Comparison of ENCODE assay signal across 8 cellular contexts in the genomic region with DNA sequence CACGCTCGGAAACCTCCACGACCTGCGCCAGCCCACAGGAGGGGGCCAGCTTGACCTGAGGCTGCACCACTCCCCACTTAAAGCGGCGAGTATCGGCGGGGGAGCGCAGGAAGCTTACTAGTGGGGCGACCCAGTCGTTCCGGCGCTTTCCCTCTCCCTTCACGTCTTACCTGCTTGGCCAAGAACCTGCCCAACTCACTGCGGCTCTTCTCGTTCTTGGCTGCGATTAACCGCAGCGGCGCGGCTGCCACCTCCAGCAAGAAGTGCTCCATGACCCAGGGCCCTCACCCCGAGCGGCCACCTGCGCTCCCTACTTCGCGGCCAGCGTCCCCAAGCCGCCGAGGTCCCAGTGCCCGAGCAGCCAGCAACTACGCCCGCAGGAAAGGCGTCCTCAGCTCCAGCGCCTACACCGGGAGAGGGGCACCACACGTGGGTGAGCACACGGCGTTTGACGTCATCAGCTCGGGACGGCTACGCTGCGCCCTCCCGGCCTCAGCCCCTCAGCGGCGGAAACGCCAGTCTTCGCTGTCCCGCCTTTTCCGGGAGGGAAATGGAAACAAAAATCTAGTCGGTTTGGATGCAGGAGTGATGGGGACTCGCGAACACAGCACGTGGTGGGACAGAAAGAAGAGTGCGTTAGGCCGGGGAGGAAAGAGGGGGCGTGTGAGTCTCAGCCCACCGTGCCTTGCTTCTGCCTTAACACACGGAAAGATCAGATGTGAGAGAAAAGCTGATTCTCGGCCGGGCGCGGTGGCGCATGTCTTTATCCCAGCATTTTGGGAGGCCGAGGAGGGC. TPM values are rescaled to one million over a fixed set of nuclear protein-coding genes. Genes with fewer than 3 reads are reported as not detected.
DNase-seq lines count a peak whose midpoint lies in the region; ATAC-seq and TF ChIP-seq lines count a peak whose summit lies in the region.

A gene with protein sequence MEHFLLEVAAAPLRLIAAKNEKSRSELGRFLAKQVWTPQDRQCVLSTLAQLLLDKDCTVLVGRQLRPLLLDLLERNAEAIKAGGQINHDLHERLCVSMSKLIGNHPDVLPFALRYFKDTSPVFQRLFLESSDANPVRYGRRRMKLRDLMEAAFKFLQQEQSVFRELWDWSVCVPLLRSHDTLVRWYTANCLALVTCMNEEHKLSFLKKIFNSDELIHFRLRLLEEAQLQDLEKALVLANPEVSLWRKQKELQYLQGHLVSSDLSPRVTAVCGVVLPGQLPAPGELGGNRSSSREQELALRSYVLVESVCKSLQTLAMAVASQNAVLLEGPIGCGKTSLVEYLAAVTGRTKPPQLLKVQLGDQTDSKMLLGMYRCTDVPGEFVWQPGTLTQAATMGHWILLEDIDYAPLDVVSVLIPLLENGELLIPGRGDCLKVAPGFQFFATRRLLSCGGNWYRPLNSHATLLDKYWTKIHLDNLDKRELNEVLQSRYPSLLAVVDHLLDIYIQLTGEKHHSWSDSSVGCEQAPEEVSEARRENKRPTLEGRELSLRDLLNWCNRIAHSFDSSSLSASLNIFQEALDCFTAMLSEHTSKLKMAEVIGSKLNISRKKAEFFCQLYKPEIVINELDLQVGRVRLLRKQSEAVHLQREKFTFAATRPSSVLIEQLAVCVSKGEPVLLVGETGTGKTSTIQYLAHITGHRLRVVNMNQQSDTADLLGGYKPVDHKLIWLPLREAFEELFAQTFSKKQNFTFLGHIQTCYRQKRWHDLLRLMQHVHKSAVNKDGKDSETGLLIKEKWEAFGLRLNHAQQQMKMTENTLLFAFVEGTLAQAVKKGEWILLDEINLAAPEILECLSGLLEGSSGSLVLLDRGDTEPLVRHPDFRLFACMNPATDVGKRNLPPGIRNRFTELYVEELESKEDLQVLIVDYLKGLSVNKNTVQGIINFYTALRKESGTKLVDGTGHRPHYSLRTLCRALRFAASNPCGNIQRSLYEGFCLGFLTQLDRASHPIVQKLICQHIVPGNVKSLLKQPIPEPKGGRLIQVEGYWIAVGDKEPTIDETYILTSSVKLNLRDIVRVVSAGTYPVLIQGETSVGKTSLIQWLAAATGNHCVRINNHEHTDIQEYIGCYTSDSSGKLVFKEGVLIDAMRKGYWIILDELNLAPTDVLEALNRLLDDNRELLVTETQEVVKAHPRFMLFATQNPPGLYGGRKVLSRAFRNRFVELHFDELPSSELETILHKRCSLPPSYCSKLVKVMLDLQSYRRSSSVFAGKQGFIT (N-terminal part only) (minus strand): TSS at position 459 of the 795 bp plus-strand sequence. CDS start 187 bp downstream, at position 272.

- H4K20me1 ChIP-seq in DND-41 (ENCODE audit: insufficient read depth, low read length), result peaks cover 22% of the 10 kb centered on the region; the same call in 1 of the 2 replicates
- H4K20me1 ChIP-seq in Karpas-422 (ENCODE audit: insufficient read depth, low read depth, low read length), result peaks cover 28% of the 10 kb centered on the region

- no peaks in the 10 kb centered on the region for H3K27me3 ChIP-seq in DND-41 (ENCODE audit: insufficient read depth, low read length, poor library complexity)
- H3K27me3 ChIP-seq in Karpas-422 (ENCODE audit: low read length), result no peaks in the 10 kb centered on the region
- H3K27me3 ChIP-seq in esophagus squamous epithelium, result no peaks in the 10 kb centered on the region

- H3K36me3 ChIP-seq in DND-41 (ENCODE audit: insufficient read depth, low read length) (no peaks in the 10 kb centered on the region), Karpas-422 (ENCODE audit: insufficient read depth, low read length) (no peaks in the 10 kb centered on the region; the same call in 1 of the 2 replicates), esophagus squamous epithelium (no peaks in the 10 kb centered on the region)

- peak within 1 kb of the TSS; percentile 93 to 94 for H3K4me3 ChIP-seq in DND-41 (ENCODE audit: low read depth in 1 of 2, low read length in 2 of 2)
- peak within 1 kb of the TSS; percentile 98 for H3K4me3 ChIP-seq in Karpas-422 (ENCODE audit: low read length)
- peak within 1 kb of the TSS; percentile 74 to 92 (median 82) for H3K4me3 ChIP-seq in esophagus squamous epithelium

- TF ChIP-seq CTCF in DND-41 (IDR thresholded peaks at IDR 0.05; ENCODE audit: borderline replicate concordance, extremely low read depth, low read length, poor library complexity, severe bottlenecking), result no peak
- TF ChIP-seq CTCF in esophagus squamous epithelium (IDR thresholded peaks at IDR 0.05), result peak in 1 of 6 experiments; percentile 8

- H3K9me2 ChIP-seq in Karpas-422 (replicated peaks; ENCODE audit: insufficient read depth, low read length), result no peaks in the 10 kb centered on the region

- DNase-seq in DND-41, result peak; percentile 92
- DNase-seq in Karpas-422, result peak; percentile 97
- DNase-seq in RKO (ENCODE audit: low spot score), result peak; percentile 95
- DNase-seq in activated T-helper 1 cell treated with Interleukin-2 at 50 U/mL for 16 hours (ENCODE audit: low read depth), result peak; percentile 78
- DNase-seq in esophagus squamous epithelium (lab: John Stamatoyannopoulos, UW), result peak; percentile 38
- DNase-seq in myocyte (ENCODE audit: low read depth), result peak; percentile 95
- DNase-seq in stimulated activated CD8-positive, alpha-beta memory T cell treated with anti-CD3 and anti-CD28 coated beads, Interleukin-7, amount 100 ng/mL, for 48 hours (ENCODE audit: extremely low read depth in 1 of 2, low read depth in 1 of 2), result peak; percentile 82 to 86

- WGBS in esophagus squamous epithelium, 2 donors, result 0% methylated on average over 21 to 31 of the region's 65 CpGs

- H3K9me3 ChIP-seq in DND-41 (ENCODE audit: insufficient read depth, low read length, severe bottlenecking) (no peaks in the 10 kb centered on the region), Karpas-422 (ENCODE audit: low read length) (no peaks in the 10 kb centered on the region), esophagus squamous epithelium (no peaks in the 10 kb centered on the region)

- peak within 1 kb of the TSS; percentile 89 for H3K27ac ChIP-seq in DND-41 (ENCODE audit: low read length)
- peak within 1 kb of the TSS; percentile 40; the same call in 1 of the 2 replicates for H3K27ac ChIP-seq in Karpas-422 (ENCODE audit: low read length)
- peak within 1 kb of the TSS; percentile 89 to 96 (median 91) for H3K27ac ChIP-seq in esophagus squamous epithelium

- peak in 3 of 4 donors; percentile 47 to 72 (median 47) for TF ChIP-seq POLR2A in esophagus squamous epithelium (IDR thresholded peaks at IDR 0.05)

- H3K4me1 ChIP-seq in DND-41 (ENCODE audit: insufficient read depth, low read length) (peaks cover 28% of the 10 kb centered on the region), Karpas-422 (ENCODE audit: low read length) (peaks cover 27% of the 10 kb centered on the region), esophagus squamous epithelium (peaks cover 16 to 32% (median 17%) of the 10 kb centered on the region in 3 donors)

- peak within 1 kb of the TSS; percentile 81 for H3K4me2 ChIP-seq in DND-41 (ENCODE audit: insufficient read depth, low read length)
- H3K4me2 ChIP-seq in Karpas-422 (ENCODE audit: low read depth, low read length, poor library complexity, severe bottlenecking), result peak within 1 kb of the TSS; percentile 79

- peak within 1 kb of the TSS; percentile 73 for H3K9ac ChIP-seq in DND-41 (ENCODE audit: low read depth, low read length)
- H3K9ac ChIP-seq in Karpas-422 (ENCODE audit: low read length), result peak within 1 kb of the TSS; percentile 84

- intact Hi-C loops in esophagus squamous epithelium (cut with DNase I), result no loop called here

- H2AFZ ChIP-seq in DND-41 (ENCODE audit: low read depth, low read length), result peak within 1 kb of the TSS; percentile 97
- H2AFZ ChIP-seq in Karpas-422 (ENCODE audit: low read length), result peak within 1 kb of the TSS; percentile 68; the same call in 1 of the 2 replicates

- H3K79me2 ChIP-seq in DND-41 (ENCODE audit: insufficient read depth, low read length), result peaks cover 61% of the 10 kb centered on the region
- peaks cover 63% of the 10 kb centered on the region for H3K79me2 ChIP-seq in Karpas-422 (ENCODE audit: low read length)

- ATAC-seq in DND-41 (ENCODE audit: insufficient read depth, low read depth) (peak; percentile 97), GM21825 (IDR thresholded peaks at IDR 0.05; ENCODE audit: unreplicated experiment) (peak; percentile 94)

RNA-seq across cellular contexts. Expression of the gene that starts here (rescaled TPM):
- total RNA-seq in Karpas-422 (2014; rRNA removed; shearing (Covaris generic); ENCODE audit: low replicate concordance), result 36.5 and 42.0 TPM in 2 replicates
- total RNA-seq in esophagus squamous epithelium (10 to 100 TPM; 13.1 to 44.6 (median 20.8) TPM), myocyte (21.9 and 25.8 TPM in 2 replicates)
- polyA plus RNA-seq in myocyte (2012), result 12.4 TPM

Comparison
In these comparisons a context has a peak if more than half of its experiments do, and no peak if none do; other contexts are left out.
1. Peak in every context shown above with its lines: DNase-seq, ATAC-seq, H3K4me3 ChIP-seq and H3K27ac ChIP-seq.
2. DNase-seq: peak in every context shown above with its lines; median percentile 97 in Karpas-422; 95 in RKO; 95 in myocyte; 92 in DND-41; 84 in stimulated activated CD8-positive, alpha-beta memory T cell treated with anti-CD3 and anti-CD28 coated beads, Interleukin-7, amount 100 ng/mL, for 48 hours; 78 in activated T-helper 1 cell treated with Interleukin-2 at 50 U/mL for 16 hours; 38 in esophagus squamous epithelium.
3. H3K27ac ChIP-seq: peak in every context shown above with its lines; median percentile 91 in esophagus squamous epithelium; 89 in DND-41; 40 in Karpas-422.